In genomic region chr2:3424171-3424795, GRCh38 we compare ENCODE assay signal across 2 cellular contexts.
TF ChIP-seq lines count a peak whose summit lies in the region.

No MANE protein-coding gene starts in this region.

TF ChIP-seq in HepG2, 621 proteins besides CTCF, POLR2A, EP300 and RAD21 (continues in another document):
- no peak for TF ChIP-seq BRF2 (CRISPR knock-in tag; IDR thresholded peaks at IDR 0.05)
- TF ChIP-seq PHF20 (CRISPR knock-in tag; IDR thresholded peaks at IDR 0.05) = no peak
- 0 out of 2 replicates have a peak, but pooled peaks have one; percentile 18 for TF ChIP-seq ZNF609 (CRISPR knock-in tag; IDR thresholded peaks at IDR 0.05; ENCODE audit: borderline replicate concordance)
- TF ChIP-seq HDAC1 (CRISPR knock-in tag; IDR thresholded peaks at IDR 0.05) = 0 out of 2 replicates have a peak, but pooled peaks have one; percentile 1
- no peak for TF ChIP-seq ZNF430 (CRISPR knock-in tag; IDR thresholded peaks at IDR 0.05)
- no peak for TF ChIP-seq ZNF784 (CRISPR knock-in tag; IDR thresholded peaks at IDR 0.05; ENCODE audit: borderline replicate concordance)
- TF ChIP-seq SOX6 (IDR thresholded peaks at IDR 0.05) = no peak
- TF ChIP-seq SOX6 (CRISPR knock-in tag; IDR thresholded peaks at IDR 0.05) = peak; percentile 0; the same call in 1 of the 2 replicates
- TF ChIP-seq KDM6A (CRISPR knock-in tag; IDR thresholded peaks at IDR 0.05; ENCODE audit: low read depth) = no peak
- 0 out of 2 replicates have a peak, but pooled peaks have one; percentile 26 for TF ChIP-seq ZBTB20 (CRISPR knock-in tag; IDR thresholded peaks at IDR 0.05; ENCODE audit: borderline replicate concordance, low read depth)
- peak; percentile 51; the same call in 1 of the 2 replicates for TF ChIP-seq RFXAP (CRISPR knock-in tag; IDR thresholded peaks at IDR 0.05; ENCODE audit: borderline replicate concordance)
- no peak for TF ChIP-seq TOE1 (CRISPR knock-in tag; IDR thresholded peaks at IDR 0.05)
- no peak for TF ChIP-seq POLR2AphosphoS5 (IDR thresholded peaks at IDR 0.05; ENCODE audit: low read depth, low read length)
- TF ChIP-seq CHCHD3 (CRISPR knock-in tag; IDR thresholded peaks at IDR 0.05) = no peak
- no peak for TF ChIP-seq TIGD3 (CRISPR knock-in tag; IDR thresholded peaks at IDR 0.05; ENCODE audit: borderline replicate concordance)
- no peak for TF ChIP-seq ZNF616 (CRISPR knock-in tag; IDR thresholded peaks at IDR 0.05; ENCODE audit: low read depth)
- TF ChIP-seq ZNF792 (CRISPR knock-in tag; IDR thresholded peaks at IDR 0.05) = 0 out of 2 replicates have a peak, but pooled peaks have one; percentile 11
- 0 out of 2 replicates have a peak, but pooled peaks have one; percentile 21 for TF ChIP-seq THAP7 (CRISPR knock-in tag; IDR thresholded peaks at IDR 0.05)
- TF ChIP-seq ZNF678 (CRISPR knock-in tag; IDR thresholded peaks at IDR 0.05) = no peak

TF ChIP-seq in GM12891, 5 proteins besides CTCF, POLR2A, EP300 and RAD21:
- no peak for TF ChIP-seq POLR2AphosphoS5 (IDR thresholded peaks at IDR 0.05; ENCODE audit: low read depth, low read length)
- no peak for TF ChIP-seq TAF1 (IDR thresholded peaks at IDR 0.05; ENCODE audit: low read depth, low read length)
- no peak for TF ChIP-seq SPI1 (IDR thresholded peaks at IDR 0.05; ENCODE audit: low read depth, low read length)
- TF ChIP-seq POU2F2 (IDR thresholded peaks at IDR 0.05; ENCODE audit: low read depth, low read length) = no peak
- TF ChIP-seq PAX5 (IDR thresholded peaks at IDR 0.05; ENCODE audit: insufficient read depth, low read length, severe bottlenecking) = no peak
